11 cellular contexts compared by ENCODE assay signal in genomic region chr20:63032861-63033634, GRCh38. TPM values are rescaled to one million over a fixed set of nuclear protein-coding genes. Genes with fewer than 3 reads are reported as not detected.
DNase-seq lines count a peak whose midpoint lies in the region; ATAC-seq and TF ChIP-seq lines count a peak whose summit lies in the region.
"Had no signal": no experiment of that assay in that cellular context is flagged by ENCODE, and none has a peak within 500 bp of the region (broad histone marks: within the 10 kb centered on the region; RNA-seq: fewer than 3 reads in every experiment).

No MANE protein-coding gene starts in this region.

- H3K4me1 ChIP-seq in adrenal gland (replicated peaks in 1 of 2), result no peaks in the 10 kb centered on the region
- no peaks in the 10 kb centered on the region for H3K4me1 ChIP-seq in vagina
- H3K4me1 ChIP-seq: psoas muscle had no signal

- H3K27me3 Mint-ChIP-seq in activated T-cell treated with anti-CD3 and anti-CD28 coated beads, Interleukin-2, amount 50 U/mL, for 24 hours, result peaks cover 42% of the 10 kb centered on the region
- H3K27me3 Mint-ChIP-seq in activated T-helper 2 cell treated with anti-CD3 and anti-CD28 coated beads, Interferon-gamma antibody, Interleukin-2, Interleukin-4, amounts not matched to agents 10 μg/mL and 5 μg/mL and 100 μg/mL, durations not matched to agents 14 hours and 24 hours and 36 hours (ENCODE audit: low read depth), result peaks cover 11% of the 10 kb centered on the region

- no peaks in the 10 kb centered on the region for H3K36me3 Mint-ChIP-seq in activated T-cell treated with anti-CD3 and anti-CD28 coated beads, Interleukin-2, amount 50 U/mL, for 24 hours (ENCODE audit: low read depth)
- no peaks in the 10 kb centered on the region for H3K36me3 Mint-ChIP-seq in activated T-helper 2 cell treated with anti-CD3 and anti-CD28 coated beads, Interferon-gamma antibody, Interleukin-2, Interleukin-4, amounts not matched to agents 10 μg/mL and 5 μg/mL and 100 μg/mL, durations not matched to agents 14 hours and 24 hours and 36 hours (ENCODE audit: low read depth)

- intact Hi-C loops in activated T-helper 2 cell treated with anti-CD3 and anti-CD28 coated beads, Interferon-gamma antibody, Interleukin-2, Interleukin-4, amounts not matched to agents 10 μg/mL and 5 μg/mL and 100 μg/mL, durations not matched to agents 14 hours and 24 hours and 36 hours (cut with micrococcal nuclease), result no loop called here
- intact Hi-C loops in adrenal gland (cut with DNase I), result no loop called here
- intact Hi-C loops in vagina (cut with DNase I), result no loop called here

- no peaks in the 10 kb centered on the region for H3K9me3 Mint-ChIP-seq in activated T-cell treated with anti-CD3 and anti-CD28 coated beads, Interleukin-2, amount 50 U/mL, for 24 hours
- no peaks in the 10 kb centered on the region for H3K9me3 Mint-ChIP-seq in activated T-helper 2 cell treated with anti-CD3 and anti-CD28 coated beads, Interferon-gamma antibody, Interleukin-2, Interleukin-4, amounts not matched to agents 10 μg/mL and 5 μg/mL and 100 μg/mL, durations not matched to agents 14 hours and 24 hours and 36 hours

- no peak for DNase-seq in activated T-cell treated with anti-CD3 and anti-CD28 coated beads, Interleukin-2, amount 50 U/mL, for 24 hours
- no peak for DNase-seq in activated T-cell treated with anti-CD3 and anti-CD28 coated beads, Interleukin-2, amount 50 U/mL, for 1 hour
- no peak for DNase-seq in activated T-helper 2 cell treated with anti-CD3 and anti-CD28 coated beads, Interferon-gamma antibody, Interleukin-2, Interleukin-4, amounts not matched to agents 10 μg/mL and 5 μg/mL and 100 μg/mL, durations not matched to agents 14 hours and 24 hours and 36 hours (ENCODE audit: low spot score)
- peak; percentile 72 for DNase-seq in retina
- DNase-seq in adrenal gland, result no peak
- no peak for DNase-seq in NK-92 treated with Interleukin-12 subunit alpha and Interleukin-12 subunit beta, amount 100 ng/mL, for 24 hours (lab: John Stamatoyannopoulos, UW)
- DNase-seq in vagina (ENCODE audit: extremely low spot score in 2 of 2), result no peak

- no peaks in the 10 kb centered on the region for H3K36me3 ChIP-seq in adrenal gland (replicated peaks in 1 of 2)
- no peaks in the 10 kb centered on the region for H3K36me3 ChIP-seq in vagina
- H3K36me3 ChIP-seq: thoracic aorta had no signal

- no peak overlapping the region for H3K27ac Mint-ChIP-seq in activated T-cell treated with anti-CD3 and anti-CD28 coated beads, Interleukin-2, amount 50 U/mL, for 24 hours
- H3K27ac Mint-ChIP-seq in activated T-helper 2 cell treated with anti-CD3 and anti-CD28 coated beads, Interferon-gamma antibody, Interleukin-2, Interleukin-4, amounts not matched to agents 10 μg/mL and 5 μg/mL and 100 μg/mL, durations not matched to agents 14 hours and 24 hours and 36 hours, result no peak overlapping the region

- ATAC-seq in HG02938 (IDR thresholded peaks at IDR 0.05; ENCODE audit: unreplicated experiment), result peak; percentile 54
- ATAC-seq: psoas muscle had no signal

- WGBS in adrenal gland, 4 donors, result 9 to 18% (median 13%) methylated on average over 15 to 32 of the region's 32 CpGs

- peaks cover 51% of the 10 kb centered on the region for H3K27me3 ChIP-seq in adrenal gland
- no peaks in the 10 kb centered on the region for H3K27me3 ChIP-seq in vagina

- no peak overlapping the region for H3K27ac ChIP-seq in adrenal gland
- H3K27ac ChIP-seq in vagina, result no peak overlapping the region
- H3K27ac ChIP-seq: psoas muscle, thoracic aorta had no signal

- TF ChIP-seq POLR2A in adrenal gland (IDR thresholded peaks at IDR 0.05), result no peak
- no peak for TF ChIP-seq POLR2A in vagina (IDR thresholded peaks at IDR 0.05)

- H3K4me1 Mint-ChIP-seq in activated T-cell treated with anti-CD3 and anti-CD28 coated beads, Interleukin-2, amount 50 U/mL, for 24 hours (ENCODE audit: low read depth), result peaks cover 15% of the 10 kb centered on the region
- peaks cover 6% of the 10 kb centered on the region for H3K4me1 Mint-ChIP-seq in activated T-helper 2 cell treated with anti-CD3 and anti-CD28 coated beads, Interferon-gamma antibody, Interleukin-2, Interleukin-4, amounts not matched to agents 10 μg/mL and 5 μg/mL and 100 μg/mL, durations not matched to agents 14 hours and 24 hours and 36 hours (ENCODE audit: low read depth)

- H3K9me3 ChIP-seq in adrenal gland (replicated peaks in 1 of 3), result no peaks in the 10 kb centered on the region
- H3K9me3 ChIP-seq in vagina, result no peaks in the 10 kb centered on the region
- H3K9me3 ChIP-seq: psoas muscle, thoracic aorta had no signal

- H3K4me3 Mint-ChIP-seq in activated T-cell treated with anti-CD3 and anti-CD28 coated beads, Interleukin-2, amount 50 U/mL, for 24 hours, result peak overlapping the region; percentile 28
- H3K4me3 Mint-ChIP-seq in activated T-helper 2 cell treated with anti-CD3 and anti-CD28 coated beads, Interferon-gamma antibody, Interleukin-2, Interleukin-4, amounts not matched to agents 10 μg/mL and 5 μg/mL and 100 μg/mL, durations not matched to agents 14 hours and 24 hours and 36 hours (ENCODE audit: low read depth), result peak overlapping the region; percentile 65

- TF ChIP-seq CTCF in adrenal gland (IDR thresholded peaks at IDR 0.05), result no peak
- TF ChIP-seq CTCF in vagina (IDR thresholded peaks at IDR 0.05), result no peak

- H3K4me3 ChIP-seq in adrenal gland (no peak overlapping the region), vagina (no peak overlapping the region)
- H3K4me3 ChIP-seq: psoas muscle, thoracic aorta had no signal

RNA-seq across cellular contexts. Expression of gene BHLHE23, which starts 26.3 kb away (rescaled TPM):
- total RNA-seq in activated T-helper 2 cell treated with anti-CD3 and anti-CD28 coated beads, Interferon-gamma antibody, Interleukin-2, Interleukin-4, amounts not matched to agents 10 μg/mL and 5 μg/mL and 100 μg/mL, durations not matched to agents 14 hours and 24 hours and 36 hours, result not detected in 2 replicates
- total RNA-seq in adrenal gland (not detected), vagina (not detected)
- not detected for polyA plus RNA-seq in adrenal gland
- total RNA-seq: epithelial cell of proximal tubule, psoas muscle, thoracic aorta had no signal
- polyA plus RNA-seq: psoas muscle had no signal
